In the genomic region with DNA sequence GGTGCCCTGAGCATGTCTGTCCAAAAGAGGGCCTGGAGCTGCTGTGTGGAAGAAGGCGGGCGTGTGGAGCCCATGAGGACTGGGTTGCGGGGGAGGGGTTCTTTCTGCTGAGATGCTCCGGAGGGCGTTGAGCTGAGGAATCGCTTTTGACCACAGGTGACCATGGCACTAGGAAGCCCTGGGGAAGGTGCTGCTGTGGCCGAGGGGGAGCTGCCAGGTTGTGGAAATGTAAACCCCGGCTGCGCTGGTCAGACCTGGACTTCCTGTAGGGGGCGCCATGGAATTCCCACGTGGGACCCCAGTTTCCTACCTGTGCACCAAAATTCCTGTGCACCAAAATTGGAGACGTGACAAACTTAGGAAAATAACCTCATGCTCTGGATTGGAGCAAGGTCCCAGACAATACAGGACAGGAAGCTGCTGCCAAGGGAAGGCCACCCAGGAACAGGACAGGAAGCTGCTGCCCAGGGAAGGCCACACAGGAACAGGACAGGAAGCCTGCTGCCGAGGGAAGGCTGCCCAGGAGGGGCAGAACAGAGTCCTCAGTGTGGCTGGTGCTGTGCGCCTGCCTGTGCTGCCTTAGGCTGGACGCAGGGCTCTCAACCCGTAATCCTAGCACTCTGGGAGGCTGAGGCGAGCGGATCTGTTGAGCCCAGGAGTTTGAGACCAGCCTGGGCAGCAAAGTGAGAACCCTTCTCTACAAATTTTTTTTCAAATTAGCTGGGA, we compare ENCODE assay signal across 12 cellular contexts. TPM values are rescaled to one million over a fixed set of nuclear protein-coding genes. Genes with fewer than 3 reads are reported as not detected.
DNase-seq lines count a peak whose midpoint lies in the region; ATAC-seq, FAIRE-seq and TF ChIP-seq lines count a peak whose summit lies in the region.
"Had no signal": no experiment of that assay in that cellular context is flagged by ENCODE, and none has a peak within 500 bp of the region (broad histone marks: within the 10 kb centered on the region; RNA-seq: fewer than 3 reads in every experiment).

No MANE protein-coding gene starts in this region.

- no peak overlapping the region for H3K9ac ChIP-seq in kidney (ENCODE audit: low read length in 2 of 2)

- peaks cover 14 to 33% of the 10 kb centered on the region in 2 donors for H3K36me3 ChIP-seq in kidney (ENCODE audit: control insufficient read depth in 1 of 2, insufficient read depth in 2 of 2, low read length in 2 of 2)

- no peak overlapping the region for H3K27ac ChIP-seq in kidney (ENCODE audit: low read depth in 2 of 2, low read length in 2 of 2)
- H3K27ac ChIP-seq: ovary had no signal

- DNase-seq in AG09319 (ENCODE audit: extremely low read depth, low read depth), result no peak
- DNase-seq in GM13977 (ENCODE audit: low spot score), result no peak
- no peak for DNase-seq in astrocyte of the cerebellum (ENCODE audit: low read depth)
- DNase-seq in kidney, result peak; percentile 61
- no peak for DNase-seq in cortex of kidney (lab: John Stamatoyannopoulos, UW)
- DNase-seq in mesenteric fat pad (ENCODE audit: low spot score), result no peak
- no peak for DNase-seq in putamen (ENCODE audit: low spot score)
- DNase-seq: EL, hippocampal formation, NCI-H1694 had no signal

- in situ Hi-C loops in GM13977 (cut with MboI; ENCODE audit: low pct_unique_long_range_greater_than_20kb, low sequenced_read_pairs, unreplicated experiment) (no loop called here), astrocyte of the cerebellum (cut with HindIII; ENCODE audit: low sequenced_read_pairs) (no loop called here)

- no peak for ATAC-seq in HG02938 (IDR thresholded peaks at IDR 0.05; ENCODE audit: unreplicated experiment)

- no peaks in the 10 kb centered on the region for H3K9me3 ChIP-seq in kidney (ENCODE audit: control insufficient read depth in 1 of 2, low read length in 2 of 2)
- H3K9me3 ChIP-seq: ovary had no signal

- TF ChIP-seq CTCF in AG09319 (IDR thresholded peaks at IDR 0.05; ENCODE audit: low read depth, low read length) (peak; percentile 12), GM13977 (IDR thresholded peaks at IDR 0.05; ENCODE audit: extremely low read depth, insufficient read depth, missing control alignments) (peak; percentile 35), astrocyte of the cerebellum (IDR thresholded peaks at IDR 0.05; ENCODE audit: low read depth, low read length, missing control alignments) (peak; percentile 28), kidney (IDR thresholded peaks at IDR 0.05; ENCODE audit: borderline replicate concordance, extremely low read depth, insufficient read depth) (no peak)

- no peak overlapping the region for H3K4me3 ChIP-seq in astrocyte of the cerebellum (ENCODE audit: low read depth, low read length)
- no peak overlapping the region for H3K4me3 ChIP-seq in kidney (ENCODE audit: low read length in 2 of 2)
- H3K4me3 ChIP-seq: ovary had no signal

- intact Hi-C loops in kidney (cut with DNase I), result no loop called here

- no peak for FAIRE-seq in kidney (lab: Jason Lieb, UNC)

- H3K4me1 ChIP-seq in kidney (ENCODE audit: control insufficient read depth in 1 of 2, insufficient read depth in 1 of 2, low read depth in 1 of 2, low read length in 2 of 2), result peaks cover 0 to 2% of the 10 kb centered on the region in 2 donors

RNA-seq across cellular contexts. Expression of gene UVSSA, which starts 28.4 kb away (rescaled TPM):
- total RNA-seq in kidney (32.5 TPM), mesenteric fat pad (19.0 TPM)
- polyA plus RNA-seq in kidney (ENCODE audit: insufficient read depth, low read depth, low replicate concordance), result 5.2 TPM

RNA-seq across cellular contexts. Expression of gene MAEA, which starts 29.0 kb away (rescaled TPM):
- total RNA-seq in kidney (75.2 TPM), mesenteric fat pad (46.8 TPM)
- polyA plus RNA-seq in kidney (ENCODE audit: insufficient read depth, low read depth, low replicate concordance), result 65.0 TPM
